ENCODE assay signal across 3 cellular contexts in the genomic region with DNA sequence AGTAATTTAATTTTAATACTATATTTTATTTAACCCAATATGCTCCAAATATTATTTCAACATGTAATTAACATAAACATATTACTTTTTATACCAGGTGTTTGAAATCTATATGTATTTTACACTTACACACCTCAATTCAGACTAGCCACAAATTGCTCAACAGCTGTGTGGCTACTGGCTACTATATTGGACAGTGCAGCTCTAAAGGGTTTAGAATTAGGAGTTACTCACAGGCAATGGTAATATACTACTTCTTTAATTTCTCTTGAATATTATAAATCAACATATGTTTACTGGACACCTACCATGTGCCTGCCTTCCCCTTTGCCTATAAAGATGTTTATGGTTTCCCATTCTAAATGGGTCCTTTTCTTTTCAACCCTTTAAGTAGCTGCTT.
TF ChIP-seq lines count a peak whose summit lies in the region.

No MANE protein-coding gene starts in this region.

TF ChIP-seq in IMR-90, 13 proteins besides CTCF, POLR2A, EP300 and RAD21:
- TF ChIP-seq SMC3 (IDR thresholded peaks at IDR 0.05; ENCODE audit: low read depth, low read length), result no peak

TF ChIP-seq in GM12878, 131 proteins besides CTCF, POLR2A, EP300 and RAD21:
- no peak for TF ChIP-seq EZH2 (IDR thresholded peaks at IDR 0.05; ENCODE audit: borderline replicate concordance, control insufficient read depth, low read depth, low read length)
- TF ChIP-seq RUNX3 (IDR thresholded peaks at IDR 0.05; ENCODE audit: low read length), result no peak
- no peak for TF ChIP-seq SIX5 (IDR thresholded peaks at IDR 0.05; ENCODE audit: low read depth, low read length, severe bottlenecking)
- TF ChIP-seq, protein P1, sequence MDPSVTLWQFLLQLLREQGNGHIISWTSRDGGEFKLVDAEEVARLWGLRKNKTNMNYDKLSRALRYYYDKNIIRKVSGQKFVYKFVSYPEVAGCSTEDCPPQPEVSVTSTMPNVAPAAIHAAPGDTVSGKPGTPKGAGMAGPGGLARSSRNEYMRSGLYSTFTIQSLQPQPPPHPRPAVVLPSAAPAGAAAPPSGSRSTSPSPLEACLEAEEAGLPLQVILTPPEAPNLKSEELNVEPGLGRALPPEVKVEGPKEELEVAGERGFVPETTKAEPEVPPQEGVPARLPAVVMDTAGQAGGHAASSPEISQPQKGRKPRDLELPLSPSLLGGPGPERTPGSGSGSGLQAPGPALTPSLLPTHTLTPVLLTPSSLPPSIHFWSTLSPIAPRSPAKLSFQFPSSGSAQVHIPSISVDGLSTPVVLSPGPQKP (IDR thresholded peaks at IDR 0.05; ENCODE audit: low read depth, low read length), result no peak
- TF ChIP-seq PAX8 (IDR thresholded peaks at IDR 0.05), result no peak
- TF ChIP-seq ZNF207 (IDR thresholded peaks at IDR 0.05; ENCODE audit: borderline replicate concordance), result no peak
- no peak for TF ChIP-seq SREBF2 (IDR thresholded peaks at IDR 0.05; ENCODE audit: low read length)
- TF ChIP-seq, protein P2, sequence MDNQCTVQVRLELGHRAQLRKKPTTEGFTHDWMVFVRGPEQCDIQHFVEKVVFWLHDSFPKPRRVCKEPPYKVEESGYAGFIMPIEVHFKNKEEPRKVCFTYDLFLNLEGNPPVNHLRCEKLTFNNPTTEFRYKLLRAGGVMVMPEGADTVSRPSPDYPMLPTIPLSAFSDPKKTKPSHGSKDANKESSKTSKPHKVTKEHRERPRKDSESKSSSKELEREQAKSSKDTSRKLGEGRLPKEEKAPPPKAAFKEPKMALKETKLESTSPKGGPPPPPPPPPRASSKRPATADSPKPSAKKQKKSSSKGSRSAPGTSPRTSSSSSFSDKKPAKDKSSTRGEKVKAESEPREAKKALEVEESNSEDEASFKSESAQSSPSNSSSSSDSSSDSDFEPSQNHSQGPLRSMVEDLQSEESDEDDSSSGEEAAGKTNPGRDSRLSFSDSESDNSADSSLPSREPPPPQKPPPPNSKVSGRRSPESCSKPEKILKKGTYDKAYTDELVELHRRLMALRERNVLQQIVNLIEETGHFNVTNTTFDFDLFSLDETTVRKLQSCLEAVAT (IDR thresholded peaks at IDR 0.05), result no peak
- no peak for TF ChIP-seq MYC (IDR thresholded peaks at IDR 0.05; ENCODE audit: insufficient read depth, insufficient read length, insufficient replicate concordance, low read length, severe bottlenecking)
- TF ChIP-seq ATF7 (IDR thresholded peaks at IDR 0.05; ENCODE audit: low read depth), result no peak
- no peak for TF ChIP-seq POLR2AphosphoS2 (IDR thresholded peaks at IDR 0.05; ENCODE audit: low read depth, low read length)
- no peak for TF ChIP-seq SP1 (IDR thresholded peaks at IDR 0.05; ENCODE audit: low read depth, low read length)
- TF ChIP-seq NBN (IDR thresholded peaks at IDR 0.05), result no peak
- TF ChIP-seq, protein P3, sequence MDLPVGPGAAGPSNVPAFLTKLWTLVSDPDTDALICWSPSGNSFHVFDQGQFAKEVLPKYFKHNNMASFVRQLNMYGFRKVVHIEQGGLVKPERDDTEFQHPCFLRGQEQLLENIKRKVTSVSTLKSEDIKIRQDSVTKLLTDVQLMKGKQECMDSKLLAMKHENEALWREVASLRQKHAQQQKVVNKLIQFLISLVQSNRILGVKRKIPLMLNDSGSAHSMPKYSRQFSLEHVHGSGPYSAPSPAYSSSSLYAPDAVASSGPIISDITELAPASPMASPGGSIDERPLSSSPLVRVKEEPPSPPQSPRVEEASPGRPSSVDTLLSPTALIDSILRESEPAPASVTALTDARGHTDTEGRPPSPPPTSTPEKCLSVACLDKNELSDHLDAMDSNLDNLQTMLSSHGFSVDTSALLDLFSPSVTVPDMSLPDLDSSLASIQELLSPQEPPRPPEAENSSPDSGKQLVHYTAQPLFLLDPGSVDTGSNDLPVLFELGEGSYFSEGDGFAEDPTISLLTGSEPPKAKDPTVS (IDR thresholded peaks at IDR 0.05; ENCODE audit: low read depth, low read length), result no peak
- no peak for TF ChIP-seq CHD1 (IDR thresholded peaks at IDR 0.05; ENCODE audit: low read depth, low read length)
- TF ChIP-seq, protein P4, sequence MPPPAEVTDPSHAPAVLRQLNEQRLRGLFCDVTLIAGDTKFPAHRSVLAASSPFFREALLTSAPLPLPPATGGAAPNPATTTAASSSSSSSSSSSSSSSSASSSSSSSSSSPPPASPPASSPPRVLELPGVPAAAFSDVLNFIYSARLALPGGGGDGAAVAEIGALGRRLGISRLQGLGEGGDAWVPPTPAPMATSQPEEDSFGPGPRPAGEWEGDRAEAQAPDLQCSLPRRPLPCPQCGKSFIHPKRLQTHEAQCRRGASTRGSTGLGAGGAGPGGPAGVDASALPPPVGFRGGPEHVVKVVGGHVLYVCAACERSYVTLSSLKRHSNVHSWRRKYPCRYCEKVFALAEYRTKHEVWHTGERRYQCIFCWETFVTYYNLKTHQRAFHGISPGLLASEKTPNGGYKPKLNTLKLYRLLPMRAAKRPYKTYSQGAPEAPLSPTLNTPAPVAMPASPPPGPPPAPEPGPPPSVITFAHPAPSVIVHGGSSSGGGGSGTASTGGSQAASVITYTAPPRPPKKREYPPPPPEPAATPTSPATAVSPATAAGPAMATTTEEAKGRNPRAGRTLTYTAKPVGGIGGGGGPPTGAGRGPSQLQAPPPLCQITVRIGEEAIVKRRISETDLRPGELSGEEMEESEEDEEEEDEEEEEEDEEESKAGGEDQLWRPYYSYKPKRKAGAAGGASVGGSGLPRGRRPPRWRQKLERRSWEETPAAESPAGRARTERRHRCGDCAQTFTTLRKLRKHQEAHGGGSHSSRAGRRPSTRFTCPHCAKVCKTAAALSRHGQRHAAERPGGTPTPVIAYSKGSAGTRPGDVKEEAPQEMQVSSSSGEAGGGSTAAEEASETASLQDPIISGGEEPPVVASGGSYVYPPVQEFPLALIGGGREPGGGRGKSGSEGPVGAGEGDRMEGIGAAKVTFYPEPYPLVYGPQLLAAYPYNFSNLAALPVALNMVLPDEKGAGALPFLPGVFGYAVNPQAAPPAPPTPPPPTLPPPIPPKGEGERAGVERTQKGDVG (CRISPR knock-in tag; IDR thresholded peaks at IDR 0.05), result no peak
- TF ChIP-seq TCF7 (IDR thresholded peaks at IDR 0.05; ENCODE audit: borderline replicate concordance), result no peak

TF ChIP-seq in neural cell, 6 proteins besides CTCF, POLR2A, EP300 and RAD21:
- TF ChIP-seq MXI1 (conservative IDR thresholded peaks at IDR 0.05; ENCODE audit: poor library complexity, severe bottlenecking), result no peak
- no peak for TF ChIP-seq SMC3 (conservative IDR thresholded peaks at IDR 0.05; ENCODE audit: poor library complexity)
- TF ChIP-seq TAF1 (IDR thresholded peaks at IDR 0.05; ENCODE audit: low read depth), result no peak
- TF ChIP-seq POLR2AphosphoS5 (IDR thresholded peaks at IDR 0.05), result no peak
- TF ChIP-seq EZH2 (IDR thresholded peaks at IDR 0.05; ENCODE audit: borderline replicate concordance, insufficient read depth, low read length, poor library complexity, severe bottlenecking), result no peak
- TF ChIP-seq, protein P5, sequence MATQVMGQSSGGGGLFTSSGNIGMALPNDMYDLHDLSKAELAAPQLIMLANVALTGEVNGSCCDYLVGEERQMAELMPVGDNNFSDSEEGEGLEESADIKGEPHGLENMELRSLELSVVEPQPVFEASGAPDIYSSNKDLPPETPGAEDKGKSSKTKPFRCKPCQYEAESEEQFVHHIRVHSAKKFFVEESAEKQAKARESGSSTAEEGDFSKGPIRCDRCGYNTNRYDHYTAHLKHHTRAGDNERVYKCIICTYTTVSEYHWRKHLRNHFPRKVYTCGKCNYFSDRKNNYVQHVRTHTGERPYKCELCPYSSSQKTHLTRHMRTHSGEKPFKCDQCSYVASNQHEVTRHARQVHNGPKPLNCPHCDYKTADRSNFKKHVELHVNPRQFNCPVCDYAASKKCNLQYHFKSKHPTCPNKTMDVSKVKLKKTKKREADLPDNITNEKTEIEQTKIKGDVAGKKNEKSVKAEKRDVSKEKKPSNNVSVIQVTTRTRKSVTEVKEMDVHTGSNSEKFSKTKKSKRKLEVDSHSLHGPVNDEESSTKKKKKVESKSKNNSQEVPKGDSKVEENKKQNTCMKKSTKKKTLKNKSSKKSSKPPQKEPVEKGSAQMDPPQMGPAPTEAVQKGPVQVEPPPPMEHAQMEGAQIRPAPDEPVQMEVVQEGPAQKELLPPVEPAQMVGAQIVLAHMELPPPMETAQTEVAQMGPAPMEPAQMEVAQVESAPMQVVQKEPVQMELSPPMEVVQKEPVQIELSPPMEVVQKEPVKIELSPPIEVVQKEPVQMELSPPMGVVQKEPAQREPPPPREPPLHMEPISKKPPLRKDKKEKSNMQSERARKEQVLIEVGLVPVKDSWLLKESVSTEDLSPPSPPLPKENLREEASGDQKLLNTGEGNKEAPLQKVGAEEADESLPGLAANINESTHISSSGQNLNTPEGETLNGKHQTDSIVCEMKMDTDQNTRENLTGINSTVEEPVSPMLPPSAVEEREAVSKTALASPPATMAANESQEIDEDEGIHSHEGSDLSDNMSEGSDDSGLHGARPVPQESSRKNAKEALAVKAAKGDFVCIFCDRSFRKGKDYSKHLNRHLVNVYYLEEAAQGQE (IDR thresholded peaks at IDR 0.05; ENCODE audit: borderline replicate concordance), result no peak
TF ChIP-seq in neural cell: peak in this region for 0.
